In the genomic region with DNA sequence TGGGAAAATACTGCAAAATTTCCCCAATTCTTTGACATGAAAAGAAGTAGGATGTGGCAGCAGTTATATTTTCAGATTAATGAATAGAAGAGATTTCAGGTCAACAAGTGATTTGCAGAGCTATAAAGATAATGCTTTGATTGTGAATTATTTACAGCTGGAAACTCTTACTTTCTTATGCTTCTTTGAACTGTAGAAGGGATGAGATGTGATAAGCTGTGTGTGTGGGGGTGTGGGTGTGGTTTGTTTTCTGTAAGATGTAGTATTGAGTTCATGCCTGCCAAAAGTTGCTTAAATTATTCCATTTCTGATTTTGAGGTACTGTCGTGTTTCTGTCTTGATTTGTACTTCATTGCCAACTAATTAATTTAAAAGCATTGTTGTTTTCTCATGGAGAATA, we compare ENCODE assay signal across 21 cellular contexts. TPM values are rescaled to one million over a fixed set of nuclear protein-coding genes. Genes with fewer than 3 reads are reported as not detected.
DNase-seq lines count a peak whose midpoint lies in the region; ATAC-seq and TF ChIP-seq lines count a peak whose summit lies in the region.
"Had no signal": no experiment of that assay in that cellular context is flagged by ENCODE, and none has a peak within 500 bp of the region (broad histone marks: within the 10 kb centered on the region; RNA-seq: fewer than 3 reads in every experiment).

No MANE protein-coding gene starts in this region.

- H3K27ac Mint-ChIP-seq in HFFc6 = 0 out of 2 replicates have a peak overlapping the region, but pooled peaks have one; percentile 19
- H3K27ac Mint-ChIP-seq in activated naive CD8-positive, alpha-beta T cell treated with anti-CD3 and anti-CD28 coated beads for 36 hours = peak overlapping the region; percentile 69
- peak overlapping the region; percentile 19 for H3K27ac Mint-ChIP-seq in nephron progenitor cell
- H3K27ac Mint-ChIP-seq: CD4-positive, alpha-beta T cell had no signal

- peaks cover 0 to 30% (median 16%) of the 10 kb centered on the region in 4 donors for H3K4me1 ChIP-seq in stomach

- H3K4me1 Mint-ChIP-seq in HFFc6 (ENCODE audit: low read depth) = 0 out of 2 replicates have a peak, but pooled peaks cover 4% of the 10 kb centered on the region
- H3K4me1 Mint-ChIP-seq in activated naive CD8-positive, alpha-beta T cell treated with anti-CD3 and anti-CD28 coated beads for 36 hours = peaks cover 48% of the 10 kb centered on the region
- no peaks in the 10 kb centered on the region for H3K4me1 Mint-ChIP-seq in nephron progenitor cell

- H3K4me3 Mint-ChIP-seq in HFFc6 (no peak overlapping the region), nephron progenitor cell (no peak overlapping the region)
- no peak overlapping the region for H3K4me3 Mint-ChIP-seq in activated naive CD8-positive, alpha-beta T cell treated with anti-CD3 and anti-CD28 coated beads for 36 hours
- H3K4me3 Mint-ChIP-seq: CD4-positive, alpha-beta T cell; central memory CD8-positive, alpha-beta T cell; naive B cell had no signal

- no peak for TF ChIP-seq POLR2A in stomach (IDR thresholded peaks at IDR 0.05)

- H3K27ac ChIP-seq in stomach = peak overlapping the region in 1 of 5 donors; percentile 4
- H3K27ac ChIP-seq: psoas muscle, SK-N-MC had no signal

- 8 to 14% (median 9%) methylated on average over 1 of the region's 1 CpG for WGBS in stomach, 5 donors

- peak; percentile 36 to 39 for DNase-seq in activated CD4-positive, alpha-beta T cell treated with anti-CD3 and anti-CD28 coated beads, Interleukin-2, amount 50 U/mL, for 4 hours
- DNase-seq in activated CD4-positive, alpha-beta T cell treated with anti-CD3 and anti-CD28 coated beads for 48 hours = no peak
- DNase-seq in HFFc6 (no peak), nephron progenitor cell (no peak), DMS114 treated with DMSO at 0.1 percent for 48 hours (lab: John Stamatoyannopoulos, UW; ENCODE audit: unreplicated experiment) (no peak), stomach (no peak)
- no peak for DNase-seq in activated naive CD8-positive, alpha-beta T cell treated with anti-CD3 and anti-CD28 coated beads for 36 hours
- DNase-seq: activated CD8-positive, alpha-beta memory T cell treated with anti-CD3 and anti-CD28 coated beads for 24 hours; activated gamma-delta T cell; CD4-positive, alpha-beta T cell; mammary epithelial cell; MG63; naive B cell; NCI-H146; psoas muscle; trophoblast cell had no signal

- no peak for TF ChIP-seq EP300 in stomach (IDR thresholded peaks at IDR 0.05)

- no peaks in the 10 kb centered on the region; the same call in 1 of the 2 replicates for H3K27me3 Mint-ChIP-seq in HFFc6 (ENCODE audit: insufficient read depth)
- H3K27me3 Mint-ChIP-seq in activated naive CD8-positive, alpha-beta T cell treated with anti-CD3 and anti-CD28 coated beads for 36 hours = no peaks in the 10 kb centered on the region
- H3K27me3 Mint-ChIP-seq in nephron progenitor cell (ENCODE audit: low read depth, poor library complexity) = no peaks in the 10 kb centered on the region
- H3K27me3 Mint-ChIP-seq: CD4-positive, alpha-beta T cell; central memory CD8-positive, alpha-beta T cell; naive B cell had no signal

- H3K27me3 ChIP-seq in stomach = no peaks in the 10 kb centered on the region
- H3K27me3 ChIP-seq: MG63 had no signal

- intact Hi-C loops in stomach (cut with DNase I; ENCODE audit: low total_unique reads) = no loop called here

- H3K9me3 Mint-ChIP-seq in HFFc6 (no peaks in the 10 kb centered on the region), nephron progenitor cell (no peaks in the 10 kb centered on the region)
- no peaks in the 10 kb centered on the region for H3K9me3 Mint-ChIP-seq in activated naive CD8-positive, alpha-beta T cell treated with anti-CD3 and anti-CD28 coated beads for 36 hours
- H3K9me3 Mint-ChIP-seq: CD4-positive, alpha-beta T cell; central memory CD8-positive, alpha-beta T cell; naive B cell had no signal

- ATAC-seq in GM19328 (IDR thresholded peaks at IDR 0.05; ENCODE audit: unreplicated experiment) = no peak
- ATAC-seq: HepG2, psoas muscle had no signal

- H3K36me3 Mint-ChIP-seq in HFFc6 (ENCODE audit: low read depth) (peaks cover 25% of the 10 kb centered on the region), nephron progenitor cell (ENCODE audit: low read depth) (peaks cover 78% of the 10 kb centered on the region)
- H3K36me3 Mint-ChIP-seq in activated naive CD8-positive, alpha-beta T cell treated with anti-CD3 and anti-CD28 coated beads for 36 hours = peaks cover 54% of the 10 kb centered on the region

- H3K4me3 ChIP-seq in stomach = no peak overlapping the region
- H3K4me3 ChIP-seq: MG63, psoas muscle, SK-N-MC, smooth muscle cell had no signal

- H3K9me3 ChIP-seq in stomach = no peaks in the 10 kb centered on the region
- H3K9me3 ChIP-seq: MG63, psoas muscle had no signal

- H3K36me3 ChIP-seq in stomach = peaks cover under 1 to 21% (median 7%) of the 10 kb centered on the region in 4 donors

- TF ChIP-seq CTCF in HFFc6 (IDR thresholded peaks at IDR 0.05) (no peak), nephron progenitor cell (IDR thresholded peaks at IDR 0.05) (no peak), stomach (IDR thresholded peaks at IDR 0.05) (no peak)

RNA-seq across cellular contexts. Expression of a gene that starts 22.7 kb away (rescaled TPM):
- 10 to 100 TPM; 36.8 to 43.4 (median 39.1) TPM for total RNA-seq in HFFc6 (2021; fragmentation: NEBNext Ultra II Directional; extraction: Animal tissue kit (Norgen Biotek cat#: 25700))
- total RNA-seq in activated naive CD8-positive, alpha-beta T cell treated with anti-CD3 and anti-CD28 coated beads for 36 hours = 10 to 100 TPM; 60.3 to 60.7 TPM
- 10 to 100 TPM; 24.1 to 51.8 (median 26.8) TPM for total RNA-seq in stomach
- polyA plus RNA-seq in stomach = 10 to 100 TPM in 1 of 3 donors, 1 to 10 TPM in 2; 8.6 to 11.4 (median 9.3) TPM

Comparison
In these comparisons a context has a peak if more than half of its experiments do, and no peak if none do; other contexts are left out.
1. DNase-seq: peak in activated CD4-positive, alpha-beta T cell treated with anti-CD3 and anti-CD28 coated beads, Interleukin-2, amount 50 U/mL, for 4 hours (2 of 2); none in activated CD4-positive, alpha-beta T cell treated with anti-CD3 and anti-CD28 coated beads for 48 hours (single experiment), HFFc6 (single experiment), activated naive CD8-positive, alpha-beta T cell treated with anti-CD3 and anti-CD28 coated beads for 36 hours (single experiment), nephron progenitor cell (single experiment), DMS114 treated with DMSO at 0.1 percent for 48 hours (single experiment) and stomach (single experiment).
2. H3K27ac Mint-ChIP-seq: peak in every context shown above with its lines; median percentile 69 in activated naive CD8-positive, alpha-beta T cell treated with anti-CD3 and anti-CD28 coated beads for 36 hours; 19 in HFFc6; 19 in nephron progenitor cell.